In genomic region chr7:139300390-139300789, GRCh38 we compare ENCODE assay signal across 28 cellular contexts.
"Had no signal": no experiment of that assay in that cellular context is flagged by ENCODE, and none has a peak within 500 bp of the region (broad histone marks: within the 10 kb centered on the region; RNA-seq: fewer than 3 reads in every experiment).

No MANE protein-coding gene starts in this region.

- H3K36me3 ChIP-seq: MG63 had no signal

- H3K4me1 ChIP-seq: SJCRH30 had no signal

- DNase-seq: activated CD4-positive, alpha-beta memory T cell treated with anti-CD3 and anti-CD28 coated beads for 36 hours; activated CD4-positive, alpha-beta T cell treated with anti-CD3 and anti-CD28 coated beads, Interleukin-2, amount 10 ng/mL, durations not matched to agents 7 days and 5 days; activated CD4-positive, CD25-positive, alpha-beta regulatory T cell; activated CD8-positive, alpha-beta memory T cell treated with anti-CD3 and anti-CD28 coated beads for 24 hours; activated effector memory CD4-positive, alpha-beta T cell treated with anti-CD3 and anti-CD28 coated beads, Interleukin-2, amount 50 U/mL, for 16 hours; activated naive CD4-positive, alpha-beta T cell treated with Interleukin-2 at 50 U/mL for 16 hours; activated naive CD8-positive, alpha-beta T cell treated with anti-CD3 and anti-CD28 coated beads, Interleukin-2, amount 50 U/mL, for 24 hours; activated T-cell treated with anti-CD3 and anti-CD28 coated beads, Interleukin-2, amount 50 U/mL, for 4 hours; amygdala; MG63; MV-4-11; NCI-H1105; NCI-H1436; NCI-H1694 treated with DMSO at 0.1 percent for 48 hours; NCI-H2029 treated with DMSO at 0.1 percent for 48 hours; NCI-H345; NCI-H510A; NCI-H526 treated with DMSO at 0.1 percent for 48 hours; NCI-H82; Right ventricle myocardium superior; SJCRH30; T-cell had no signal

- FAIRE-seq: astrocyte had no signal

- H3K9me3 ChIP-seq: MG63, SJCRH30 had no signal

- H3K9ac ChIP-seq: KMS-11 had no signal

- H3K4me3 ChIP-seq: MG63, SJCRH30 had no signal

- ATAC-seq: activated naive CD4-positive, alpha-beta T cell treated with anti-CD3 and anti-CD28 coated beads, Interleukin-2, amount 50 U/mL, for 72 hours; activated naive CD8-positive, alpha-beta T cell treated with anti-CD3 and anti-CD28 coated beads, Interleukin-2, amount 50 U/mL, for 24 hours; activated T-cell treated with anti-CD3 and anti-CD28 coated beads, Interleukin-2, amount 50 U/mL, for 4 hours; Panc1; T-cell had no signal

- H3K27me3 ChIP-seq: MG63, SJCRH30 had no signal

- H3K27ac ChIP-seq: KMS-11, RWPE1, SJCRH30, VCaP had no signal

- H3K4me2 ChIP-seq: KMS-11 had no signal
